Comparison of ENCODE assay signal across 14 cellular contexts in the genomic region with DNA sequence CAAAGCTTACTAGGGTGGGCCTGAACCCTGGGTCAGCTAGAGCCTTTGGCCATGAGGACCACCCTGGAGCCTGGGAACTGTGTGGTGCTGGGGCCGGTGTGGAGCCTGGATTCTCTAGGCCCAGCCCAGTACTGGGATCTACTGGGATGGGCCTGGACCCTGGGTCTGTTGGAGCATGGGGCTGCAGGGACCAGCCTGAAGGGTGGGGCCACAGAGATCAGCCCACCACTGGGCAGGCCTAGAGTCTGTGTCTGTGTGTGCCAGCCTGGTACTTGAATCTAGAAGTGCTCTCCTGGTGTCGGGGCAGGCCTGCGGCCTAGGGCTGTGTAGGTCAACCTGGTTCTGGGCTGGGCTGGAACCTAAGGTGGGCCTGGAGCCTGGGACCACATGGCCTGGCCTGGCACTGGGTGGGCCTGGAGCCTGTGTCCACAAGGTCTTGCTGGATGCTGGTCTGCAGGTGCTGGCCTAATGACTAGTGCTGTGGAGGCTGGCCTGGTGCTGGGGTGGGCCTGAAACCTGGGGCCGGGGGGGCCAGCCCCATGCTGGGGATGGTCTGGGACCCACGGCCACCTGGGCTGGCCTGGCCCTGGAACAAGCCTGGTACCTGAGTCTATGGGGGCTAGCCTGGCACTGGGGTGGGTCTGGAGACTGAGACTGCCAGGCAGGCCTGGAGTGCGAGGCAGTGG.
"Had no signal": no experiment of that assay in that cellular context is flagged by ENCODE, and none has a peak within 500 bp of the region (broad histone marks: within the 10 kb centered on the region; RNA-seq: fewer than 3 reads in every experiment).

No MANE protein-coding gene starts in this region.

- H3K36me3 ChIP-seq: ovary, thyroid gland had no signal

- H3K27ac ChIP-seq: thyroid gland had no signal

- H3K27me3 ChIP-seq: ovary, thyroid gland had no signal

- H3K9me3 ChIP-seq: ovary, thyroid gland had no signal

- DNase-seq: activated CD4-positive, alpha-beta T cell treated with anti-CD3 and anti-CD28 coated beads, Interleukin-2, amount 50 U/mL, for 1 hour; activated CD4-positive, CD25-positive, alpha-beta regulatory T cell; activated naive CD4-positive, alpha-beta T cell treated with Interleukin-2 at 50 U/mL for 16 hours; dorsolateral prefrontal cortex; endodermal cell; hippocampal formation; mesendoderm; ovary; stimulated activated CD4-positive, alpha-beta T cell treated with anti-CD3 and anti-CD28 coated beads, Interleukin-12 subunit alpha, Interleukin-12 subunit beta, amount 100 ng/mL, for 4 hours; stimulated activated CD4-positive, alpha-beta T cell treated with anti-CD3 and anti-CD28 coated beads, Interleukin-2, amount 100 ng/mL, for 24 hours; SW 1271; thyroid gland had no signal

- ATAC-seq: activated T-helper 17 cell treated with anti-CD3 and anti-CD28 coated beads, Interleukin-2, amount 50 U/mL, for 72 hours; stimulated activated effector memory CD8-positive, alpha-beta T cell treated with anti-CD3 and anti-CD28 coated beads, Interleukin-12 subunit alpha, Interleukin-12 subunit beta, amount 100 ng/mL, for 72 hours had no signal

- H3K4me3 ChIP-seq: ovary, thyroid gland had no signal
